Comparison of ENCODE assay signal across 8 cellular contexts in genomic region chr20:21505810-21506530, GRCh38. TPM values are rescaled to one million over a fixed set of nuclear protein-coding genes. Genes with fewer than 3 reads are reported as not detected.
DNase-seq lines count a peak whose midpoint lies in the region; ATAC-seq and TF ChIP-seq lines count a peak whose summit lies in the region.

No MANE protein-coding gene starts in this region.

- peak; percentile 97 for TF ChIP-seq CTCF in LNCAP (IDR thresholded peaks at IDR 0.05)

- peaks cover 36% of the 10 kb centered on the region for H3K4me1 Mint-ChIP-seq in activated CD4-positive, alpha-beta memory T cell treated with anti-CD3 and anti-CD28 coated beads for 36 hours (ENCODE audit: low read depth)

- DNase-seq in activated CD4-positive, alpha-beta memory T cell treated with anti-CD3 and anti-CD28 coated beads for 36 hours, result peak; percentile 78
- DNase-seq in lung microvascular endothelial cell (ENCODE audit: low read depth in 2 of 2) (peak; percentile 53 to 66), SJCRH30 (no peak)
- DNase-seq in stimulated activated CD8-positive, alpha-beta memory T cell treated with anti-CD3 and anti-CD28 coated beads, Interleukin-12 subunit alpha, Interleukin-12 subunit beta, amount 100 ng/mL, for 24 hours (ENCODE audit: extremely low read depth), result peak; percentile 21

- H3K4me1 ChIP-seq in ES-I3 (ENCODE audit: insufficient read depth, low read length) (peaks cover 5% of the 10 kb centered on the region; the same call in 1 of the 2 replicates), duodenal mucosa (ENCODE audit: control insufficient read depth in 1 of 2, insufficient read depth in 2 of 2, low read length in 2 of 2) (peaks cover 8 to 17% of the 10 kb centered on the region in 2 donors), SJCRH30 (no peaks in the 10 kb centered on the region)

- H3K27ac ChIP-seq in duodenal mucosa (ENCODE audit: low read depth, low read length) (no peak overlapping the region), SJCRH30 (no peak overlapping the region)

- POLR2A ChIA-PET in activated CD4-positive, alpha-beta memory T cell treated with anti-CD3 and anti-CD28 coated beads for 36 hours (lab: Charles Lee), result interaction anchor here (0.6 kb wide), 1 partner anchor 271 kb away, joined by 3 read pairs; no protein-coding TSS in a partner anchor

- H3K36me3 ChIP-seq in ES-I3 (ENCODE audit: insufficient read depth, low read length) (no peaks in the 10 kb centered on the region), duodenal mucosa (ENCODE audit: control insufficient read depth in 1 of 2, insufficient read depth in 2 of 2, low read length in 2 of 2) (no peaks in the 10 kb centered on the region), SJCRH30 (no peaks in the 10 kb centered on the region)

- CTCF ChIA-PET in activated CD4-positive, alpha-beta memory T cell treated with anti-CD3 and anti-CD28 coated beads for 36 hours (lab: Charles Lee), result interaction anchor here (0.7 to 9.1 kb wide), 53 partner anchors 9 to 681 kb away, joined by 3 to 319 read pairs (median 4); partner anchors contain the start of genes NKX2-2, NKX2-4 and XRN2

- peaks cover 62 to 73% of the 10 kb centered on the region in 2 donors for H3K27me3 ChIP-seq in duodenal mucosa (ENCODE audit: control insufficient read depth in 1 of 2, insufficient read depth in 2 of 2, low read length in 2 of 2)
- H3K27me3 ChIP-seq in SJCRH30, result no peaks in the 10 kb centered on the region

- H3K9me3 ChIP-seq in ES-I3 (ENCODE audit: control insufficient read depth, insufficient read depth, low read length) (no peaks in the 10 kb centered on the region), duodenal mucosa (ENCODE audit: control insufficient read depth in 1 of 2, low read length in 2 of 2) (no peaks in the 10 kb centered on the region), SJCRH30 (replicated peaks) (no peaks in the 10 kb centered on the region)

- H3K4me3 Mint-ChIP-seq in activated CD4-positive, alpha-beta memory T cell treated with anti-CD3 and anti-CD28 coated beads for 36 hours, result peak overlapping the region; percentile 62

- H3K9ac ChIP-seq in ES-I3 (ENCODE audit: low read depth, low read length) (peak overlapping the region; percentile 56), duodenal mucosa (ENCODE audit: low read depth in 1 of 2, low read length in 2 of 2) (no peak overlapping the region)

- no peak overlapping the region for H3K27ac Mint-ChIP-seq in activated CD4-positive, alpha-beta memory T cell treated with anti-CD3 and anti-CD28 coated beads for 36 hours

- H3K4me3 ChIP-seq in duodenal mucosa (ENCODE audit: low read depth in 1 of 2, low read length in 2 of 2) (peak overlapping the region; percentile 34 to 61), SJCRH30 (no peak overlapping the region)

- H3K27me3 Mint-ChIP-seq in activated CD4-positive, alpha-beta memory T cell treated with anti-CD3 and anti-CD28 coated beads for 36 hours, result peaks cover 53% of the 10 kb centered on the region

- H3K36me3 Mint-ChIP-seq in activated CD4-positive, alpha-beta memory T cell treated with anti-CD3 and anti-CD28 coated beads for 36 hours, result no peaks in the 10 kb centered on the region

- no peaks in the 10 kb centered on the region for H3K9me3 Mint-ChIP-seq in activated CD4-positive, alpha-beta memory T cell treated with anti-CD3 and anti-CD28 coated beads for 36 hours

- ATAC-seq in HG03095 (IDR thresholded peaks at IDR 0.05; ENCODE audit: unreplicated experiment), result no peak

- intact Hi-C loops in activated CD4-positive, alpha-beta memory T cell treated with anti-CD3 and anti-CD28 coated beads for 36 hours (cut with micrococcal nuclease), result loop anchor here (1.0 to 10.0 kb wide), 6 partner anchors 196 to 1144 kb away; partner anchors contain the start of gene XRN2

RNA-seq across cellular contexts. Expression of gene NKX2-2, which starts 7.9 kb away (rescaled TPM):
- not detected for total RNA-seq in activated CD4-positive, alpha-beta memory T cell treated with anti-CD3 and anti-CD28 coated beads for 36 hours
- total RNA-seq in lung microvascular endothelial cell, result not detected in 2 replicates
- not detected in 2 replicates for total RNA-seq in SJCRH30 (2014; rRNA removed; shearing (Covaris generic))

Comparison
In these comparisons a context has a peak if more than half of its experiments do, and no peak if none do; other contexts are left out.
1. DNase-seq: peak in activated CD4-positive, alpha-beta memory T cell treated with anti-CD3 and anti-CD28 coated beads for 36 hours (single experiment), lung microvascular endothelial cell (2 of 2) and stimulated activated CD8-positive, alpha-beta memory T cell treated with anti-CD3 and anti-CD28 coated beads, Interleukin-12 subunit alpha, Interleukin-12 subunit beta, amount 100 ng/mL, for 24 hours (single experiment); none in SJCRH30 (0 of 2).